8 cellular contexts compared by ENCODE assay signal in the genomic region with DNA sequence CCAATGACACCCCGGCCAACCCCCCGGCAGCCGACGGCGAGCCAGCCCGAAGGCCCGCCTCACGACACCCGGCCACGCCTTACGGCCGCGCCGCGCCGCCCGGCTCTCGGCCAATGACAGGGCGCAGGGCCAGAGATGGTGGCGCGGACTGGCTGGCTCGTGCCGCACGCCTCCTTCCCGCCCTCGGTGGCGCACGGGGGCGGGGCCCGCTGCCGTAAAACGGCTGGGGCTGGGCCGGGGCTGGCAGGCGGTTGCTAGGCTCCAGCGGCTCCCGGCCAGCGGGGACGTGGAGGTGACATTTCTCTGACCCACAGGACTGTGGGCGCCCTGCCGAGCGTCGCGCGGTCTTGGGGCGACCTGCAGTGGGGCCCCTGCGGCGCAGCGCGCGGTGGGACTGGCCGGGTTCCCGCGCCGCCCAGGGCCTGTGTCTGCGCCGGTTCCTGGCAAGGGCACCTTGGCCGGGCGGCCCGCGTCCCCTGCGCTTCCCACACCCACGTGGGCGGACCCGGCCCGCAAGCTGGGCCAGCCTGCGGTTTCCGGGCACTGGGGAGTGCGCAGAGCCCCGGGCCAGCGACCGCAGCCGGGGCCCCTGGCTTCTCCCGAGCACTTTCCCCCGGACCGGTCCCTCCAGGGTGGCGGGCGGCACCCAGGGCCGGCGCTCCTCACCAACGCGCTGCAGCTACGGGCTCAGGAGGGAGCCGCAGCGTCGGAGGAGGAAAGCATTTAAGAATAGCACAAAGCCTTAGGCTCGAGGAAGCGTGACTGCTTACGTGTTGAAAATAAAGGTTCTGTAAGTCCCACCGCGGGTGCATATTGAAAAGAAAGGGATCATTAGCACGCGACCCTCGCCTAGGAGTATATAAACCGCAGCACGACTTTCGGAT. TPM values are rescaled to one million over a fixed set of nuclear protein-coding genes. Genes with fewer than 3 reads are reported as not detected.
DNase-seq lines count a peak whose midpoint lies in the region; ATAC-seq and TF ChIP-seq lines count a peak whose summit lies in the region.

MPC1 (minus strand) TSS at position 8 of the 884 bp plus-strand sequence. CDS start 64 bp downstream, outside the sequence.

- H3K4me3 ChIP-seq in GM08714 (ENCODE audit: low read length) (peak within 1 kb of the TSS; percentile 96), SK-N-MC (peak within 1 kb of the TSS; percentile 93), gastroesophageal sphincter (peak within 1 kb of the TSS; percentile 63 to 69), neutrophil (ENCODE audit: low read depth in 1 of 2, low read length in 1 of 2) (peak within 1 kb of the TSS; percentile 81 to 92)

- WGBS in gastroesophageal sphincter (ENCODE audit: low coverage in 1 of 2), 2 donors, result 0% methylated on average over 8 to 10 of the region's 96 CpGs

- H3K9me3 ChIP-seq in SK-N-MC (ENCODE audit: low read depth, low read length), result no peaks in the 10 kb centered on the region
- H3K9me3 ChIP-seq in gastroesophageal sphincter, result no peaks in the 10 kb centered on the region
- H3K9me3 ChIP-seq in neutrophil, result no peaks in the 10 kb centered on the region

- H3K27me3 ChIP-seq in gastroesophageal sphincter, result no peaks in the 10 kb centered on the region
- no peaks in the 10 kb centered on the region for H3K27me3 ChIP-seq in neutrophil

- H3K36me3 ChIP-seq in SK-N-MC (ENCODE audit: insufficient read depth, low read length), result no peaks in the 10 kb centered on the region
- no peaks in the 10 kb centered on the region for H3K36me3 ChIP-seq in gastroesophageal sphincter
- H3K36me3 ChIP-seq in neutrophil, result no peaks in the 10 kb centered on the region

- peak; percentile 89 for ATAC-seq in HG02588 (IDR thresholded peaks at IDR 0.05; ENCODE audit: unreplicated experiment)
- ATAC-seq in gastroesophageal sphincter, result peak; percentile 98

- peak within 1 kb of the TSS; percentile 87 for H3K9ac ChIP-seq in SK-N-MC (ENCODE audit: insufficient read length)

- TF ChIP-seq CTCF in gastroesophageal sphincter (IDR thresholded peaks at IDR 0.05) (no peak), neutrophil (IDR thresholded peaks at IDR 0.05) (peak; percentile 55), subcutaneous adipose tissue (IDR thresholded peaks at IDR 0.05; ENCODE audit: low read depth) (no peak)

- TF ChIP-seq EP300 in gastroesophageal sphincter (IDR thresholded peaks at IDR 0.05), result no peak

- H3K27ac ChIP-seq in SK-N-MC (peak within 1 kb of the TSS; percentile 36; the same call in 1 of the 2 replicates), gastroesophageal sphincter (peak within 1 kb of the TSS; percentile 67 to 97 (median 94)), neutrophil (peak within 1 kb of the TSS; percentile 86)

- H3K4me1 Mint-ChIP-seq in activated naive CD4-positive, alpha-beta T cell treated with anti-CD3 and anti-CD28 coated beads, Interleukin-2, amount 10 ng/mL, durations not matched to agents 7 days and 5 days, result peaks cover 24% of the 10 kb centered on the region

- peaks cover 5% of the 10 kb centered on the region for H3K27me3 Mint-ChIP-seq in activated naive CD4-positive, alpha-beta T cell treated with anti-CD3 and anti-CD28 coated beads, Interleukin-2, amount 10 ng/mL, durations not matched to agents 7 days and 5 days

- H3K4me1 ChIP-seq in gastroesophageal sphincter (peaks cover 0 to 37% (median 0%) of the 10 kb centered on the region in 3 donors), neutrophil (ENCODE audit: control insufficient read depth in 1 of 2, insufficient read depth in 1 of 2, low read depth in 1 of 2, low read length in 1 of 2) (peaks cover 24 to 32% of the 10 kb centered on the region in 2 experiments)

- DNase-seq in NCI-H1048 (lab: John Stamatoyannopoulos, UW) (peak; percentile 87), SK-N-MC (ENCODE audit: low read depth, low spot score) (no peak)
- DNase-seq in activated naive CD4-positive, alpha-beta T cell treated with anti-CD3 and anti-CD28 coated beads, Interleukin-2, amount 10 ng/mL, durations not matched to agents 7 days and 5 days, result peak; percentile 95

- TF ChIP-seq POLR2A in gastroesophageal sphincter (IDR thresholded peaks at IDR 0.05), result peak; percentile 60 to 86

- H3K4me3 Mint-ChIP-seq in activated naive CD4-positive, alpha-beta T cell treated with anti-CD3 and anti-CD28 coated beads, Interleukin-2, amount 10 ng/mL, durations not matched to agents 7 days and 5 days, result peak within 1 kb of the TSS; percentile 91

- no peaks in the 10 kb centered on the region for H3K9me3 Mint-ChIP-seq in activated naive CD4-positive, alpha-beta T cell treated with anti-CD3 and anti-CD28 coated beads, Interleukin-2, amount 10 ng/mL, durations not matched to agents 7 days and 5 days

- CTCF ChIA-PET in activated naive CD4-positive, alpha-beta T cell treated with anti-CD3 and anti-CD28 coated beads, Interleukin-2, amount 10 ng/mL, durations not matched to agents 7 days and 5 days (lab: Charles Lee), result interaction anchor here (0.7 to 1.4 kb wide), 4 partner anchors 9 to 70 kb away, joined by 3 to 6 read pairs (median 4); no protein-coding TSS in a partner anchor

- no peaks in the 10 kb centered on the region for H3K36me3 Mint-ChIP-seq in activated naive CD4-positive, alpha-beta T cell treated with anti-CD3 and anti-CD28 coated beads, Interleukin-2, amount 10 ng/mL, durations not matched to agents 7 days and 5 days

- H3K27ac Mint-ChIP-seq in activated naive CD4-positive, alpha-beta T cell treated with anti-CD3 and anti-CD28 coated beads, Interleukin-2, amount 10 ng/mL, durations not matched to agents 7 days and 5 days, result peak within 1 kb of the TSS; percentile 94

RNA-seq across cellular contexts. Expression of gene MPC1, which starts in this region (rescaled TPM):
- 10 to 100 TPM; 57.9 to 93.2 (median 72.8) TPM for total RNA-seq in gastroesophageal sphincter
- total RNA-seq in subcutaneous adipose tissue, result 100 to 1,000 TPM in 1 of 4 donors, 10 to 100 TPM in 3; 59.7 to 118 (median 94.1) TPM

Comparison
In these comparisons a context has a peak if more than half of its experiments do, and no peak if none do; other contexts are left out.
1. H3K27ac ChIP-seq: peak in every context shown above with its lines; median percentile 94 in gastroesophageal sphincter; 86 in neutrophil; 36 in SK-N-MC.